Comparison of ENCODE assay signal across 27 cellular contexts in genomic region chr18:8631265-8631664, GRCh38.
"Had no signal": no experiment of that assay in that cellular context is flagged by ENCODE, and none has a peak within 500 bp of the region (broad histone marks: within the 10 kb centered on the region; RNA-seq: fewer than 3 reads in every experiment).

No MANE protein-coding gene starts in this region.

- H3K9me3 Mint-ChIP-seq: memory B cell; naive thymus-derived CD8-positive, alpha-beta T cell; nephron; neural crest cell; stimulated activated naive B cell treated with anti-CD40 and anti-IgM and Interleukin-4, amounts not matched to agents 10 μg/mL and 1 μg/mL and 100 μg/mL, for 72 hours had no signal

- H3K9me3 ChIP-seq: pancreas, prostate gland, right atrium auricular region, right lobe of liver, stomach, testis, thyroid gland, transverse colon, upper lobe of left lung, vagina had no signal

- H3K27ac ChIP-seq: pancreas, prostate gland, right atrium auricular region, right lobe of liver, skin epidermis, stomach, testis, thyroid gland, transverse colon, upper lobe of left lung, vagina had no signal

- H3K27ac Mint-ChIP-seq: memory B cell; nephron; stimulated activated naive B cell treated with anti-CD40 and anti-IgM and Interleukin-4, amounts not matched to agents 10 μg/mL and 1 μg/mL and 100 μg/mL, for 72 hours had no signal

- H3K4me1 ChIP-seq: pancreas, prostate gland, right lobe of liver, testis, thyroid gland, transverse colon, upper lobe of left lung, vagina had no signal

- DNase-seq: hippocampal formation; kidney glomerular epithelial cell; left cardiac atrium; naive thymus-derived CD8-positive, alpha-beta T cell; pancreas; posterior cingulate gyrus; right lobe of liver; stimulated activated CD4-positive, alpha-beta T cell treated with anti-CD3 and anti-CD28 coated beads, Interleukin-12 subunit alpha, Interleukin-12 subunit beta, amount 100 ng/mL, for 4 hours; stimulated activated CD4-positive, alpha-beta T cell treated with anti-CD3 and anti-CD28 coated beads, Interleukin-15, amount 100 ng/mL, for 24 hours; stimulated activated CD4-positive, alpha-beta T cell treated with anti-CD3 and anti-CD28 coated beads, Interleukin-2, amount 100 ng/mL, for 24 hours; stimulated activated CD4-positive, alpha-beta T cell treated with anti-CD3 and anti-CD28 coated beads, Interleukin-4, amount 100 ng/mL, for 1 hour; stimulated activated naive B cell treated with anti-CD40 and anti-IgM and Interleukin-4, amounts not matched to agents 10 μg/mL and 1 μg/mL and 100 μg/mL, for 72 hours; stimulated activated naive CD8-positive, alpha-beta T cell treated with anti-CD3 and anti-CD28 coated beads, Interleukin-15, Interleukin-2, amounts not matched to agents 100 U/mL and 50 U/mL, for 24 hours; stomach; testis; thyroid gland; transverse colon; upper lobe of left lung had no signal

- H3K4me1 Mint-ChIP-seq: nephron; stimulated activated naive B cell treated with anti-CD40 and anti-IgM and Interleukin-4, amounts not matched to agents 10 μg/mL and 1 μg/mL and 100 μg/mL, for 72 hours had no signal

- H3K4me3 Mint-ChIP-seq: memory B cell; naive thymus-derived CD8-positive, alpha-beta T cell; nephron; neural crest cell; stimulated activated naive B cell treated with anti-CD40 and anti-IgM and Interleukin-4, amounts not matched to agents 10 μg/mL and 1 μg/mL and 100 μg/mL, for 72 hours had no signal

- H3K27me3 Mint-ChIP-seq: memory B cell; naive thymus-derived CD8-positive, alpha-beta T cell; stimulated activated naive B cell treated with anti-CD40 and anti-IgM and Interleukin-4, amounts not matched to agents 10 μg/mL and 1 μg/mL and 100 μg/mL, for 72 hours had no signal

- ATAC-seq: left cardiac atrium; left lobe of liver; naive thymus-derived CD8-positive, alpha-beta T cell; pancreas; right lobe of liver; stimulated activated naive B cell treated with anti-CD40 and anti-IgM and Interleukin-4, amounts not matched to agents 10 μg/mL and 1 μg/mL and 100 μg/mL, for 72 hours; stimulated activated naive CD8-positive, alpha-beta T cell treated with anti-CD3 and anti-CD28 coated beads, Interleukin-15, Interleukin-2, amounts not matched to agents 100 U/mL and 50 U/mL, for 24 hours had no signal

- H3K27me3 ChIP-seq: pancreas, right atrium auricular region, right lobe of liver, stomach, testis, thyroid gland, transverse colon, upper lobe of left lung, vagina had no signal

- H3K4me3 ChIP-seq: lung, pancreas, prostate gland, right atrium auricular region, right lobe of liver, skin epidermis, stomach, testis, thyroid gland, transverse colon, upper lobe of left lung, vagina had no signal
